ENCODE assay signal across 19 cellular contexts in the genomic region with DNA sequence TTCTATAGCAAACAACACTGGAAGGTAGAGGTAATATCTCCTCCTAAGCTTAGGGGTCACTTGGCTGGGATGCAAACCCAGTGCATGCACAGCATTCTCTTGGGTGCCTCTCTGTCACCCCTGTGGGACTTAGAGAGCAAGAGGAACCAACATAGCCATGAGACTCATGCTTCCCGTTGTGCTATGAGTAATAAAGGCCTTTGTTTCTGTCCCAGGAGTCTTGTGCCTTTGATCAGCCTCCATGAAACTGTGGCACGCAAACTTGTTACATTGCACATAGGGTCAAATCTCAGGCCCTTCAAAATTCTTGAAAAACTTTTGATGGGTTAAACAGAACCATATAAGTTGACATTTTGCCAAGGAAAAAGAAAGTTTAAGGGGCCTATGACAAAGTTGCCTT.
DNase-seq lines count a peak whose midpoint lies in the region; ATAC-seq and TF ChIP-seq lines count a peak whose summit lies in the region.
"Had no signal": no experiment of that assay in that cellular context is flagged by ENCODE, and none has a peak within 500 bp of the region (broad histone marks: within the 10 kb centered on the region; RNA-seq: fewer than 3 reads in every experiment).

No MANE protein-coding gene starts in this region.

- no peaks in the 10 kb centered on the region for H3K4me1 Mint-ChIP-seq in CD4-positive, alpha-beta memory T cell
- H3K4me1 Mint-ChIP-seq: activated naive CD8-positive, alpha-beta T cell treated with anti-CD3 and anti-CD28 coated beads for 36 hours; nephron had no signal

- no peak overlapping the region for H3K4me3 ChIP-seq in mammary epithelial cell (replicated peaks in 1 of 3; ENCODE audit: insufficient read depth in 1 of 3, low read depth in 2 of 3, low read length in 3 of 3)
- no peak overlapping the region for H3K4me3 ChIP-seq in CD4-positive, alpha-beta memory T cell (ENCODE audit: low read length in 2 of 2)
- H3K4me3 ChIP-seq: cardiac muscle cell, lung, thyroid gland had no signal

- no peaks in the 10 kb centered on the region for H3K27me3 Mint-ChIP-seq in CD4-positive, alpha-beta memory T cell
- H3K27me3 Mint-ChIP-seq: activated naive CD8-positive, alpha-beta T cell treated with anti-CD3 and anti-CD28 coated beads for 36 hours had no signal

- peaks cover 2 to 14% (median 6%) of the 10 kb centered on the region in 8 donors for H3K9me3 Mint-ChIP-seq in CD4-positive, alpha-beta memory T cell

- H3K4me1 ChIP-seq in mammary epithelial cell (ENCODE audit: insufficient read depth, low read length), result no peaks in the 10 kb centered on the region
- no peaks in the 10 kb centered on the region for H3K4me1 ChIP-seq in CD4-positive, alpha-beta memory T cell (ENCODE audit: insufficient read depth, low read length)
- H3K4me1 ChIP-seq: thyroid gland had no signal

- no TSS peak for BruUV-seq in mammary epithelial cell (replicated peaks; lab: Mats Ljungman, UMichigan)

- dilution Hi-C loops in mammary epithelial cell (cut with HindIII; ENCODE audit: low sequenced_read_pairs), result no loop called here

- in situ Hi-C loops in mammary epithelial cell (cut with MboI; ENCODE audit: low sequenced_read_pairs in 2 of 2), result no loop called here

- H3K79me2 ChIP-seq in mammary epithelial cell (ENCODE audit: insufficient read depth, low read length), result no peaks in the 10 kb centered on the region

- H3K27ac ChIP-seq in mammary epithelial cell (ENCODE audit: insufficient read depth, low read depth, low read length), result no peak overlapping the region
- no peak overlapping the region for H3K27ac ChIP-seq in CD4-positive, alpha-beta memory T cell (ENCODE audit: low read depth, low read length)
- H3K27ac ChIP-seq: C4-2B, cardiac muscle cell, thyroid gland had no signal

- CTCF ChIA-PET in mammary epithelial cell (lab: Charles Lee; ENCODE audit: low non-redundant PET), result no interaction called here
- CTCF ChIA-PET in CD4-positive, alpha-beta memory T cell (lab: Charles Lee; ENCODE audit: partially characterized antibody), result no interaction called here

- intact Hi-C loops in Right ventricle myocardium superior (cut with DNase I), result no loop called here
- intact Hi-C loops in mammary epithelial cell (cut with micrococcal nuclease), result no loop called here
- intact Hi-C loops in CD4-positive, alpha-beta memory T cell (cut with micrococcal nuclease), result no loop called here

- H3K4me3 Mint-ChIP-seq in CD4-positive, alpha-beta memory T cell, result no peak overlapping the region
- H3K4me3 Mint-ChIP-seq: activated naive CD8-positive, alpha-beta T cell treated with anti-CD3 and anti-CD28 coated beads for 36 hours; nephron had no signal

- peak; percentile 28 for DNase-seq in foreskin melanocyte
- no peak for DNase-seq in Right ventricle myocardium superior
- no peak for DNase-seq in mammary epithelial cell
- DNase-seq in CD4-positive, alpha-beta memory T cell, result no peak
- DNase-seq: activated CD4-positive, CD25-positive, alpha-beta regulatory T cell treated with anti-CD3 and anti-CD28 coated beads, Interleukin-2, amount 50 U/mL, for 72 hours; activated naive CD8-positive, alpha-beta T cell treated with anti-CD3 and anti-CD28 coated beads for 36 hours; NCI-H2081; NCI-H526 treated with DMSO at 0.1 percent for 48 hours; retina; T-helper 1 cell; thyroid gland had no signal

- no peaks in the 10 kb centered on the region for H3K36me3 ChIP-seq in mammary epithelial cell (ENCODE audit: insufficient read depth, low read length)
- no peaks in the 10 kb centered on the region for H3K36me3 ChIP-seq in CD4-positive, alpha-beta memory T cell (ENCODE audit: insufficient read depth, low read length)
- H3K36me3 ChIP-seq: cardiac muscle cell, thyroid gland had no signal

- no peaks in the 10 kb centered on the region for H3K27me3 ChIP-seq in mammary epithelial cell (ENCODE audit: insufficient read depth, low read length)
- H3K27me3 ChIP-seq in CD4-positive, alpha-beta memory T cell (ENCODE audit: insufficient read depth, low read length), result no peaks in the 10 kb centered on the region
- H3K27me3 ChIP-seq: cardiac muscle cell, thyroid gland had no signal

- no peak overlapping the region for H3K27ac Mint-ChIP-seq in CD4-positive, alpha-beta memory T cell
- H3K27ac Mint-ChIP-seq: activated naive CD8-positive, alpha-beta T cell treated with anti-CD3 and anti-CD28 coated beads for 36 hours; nephron had no signal

- POLR2A ChIA-PET in CD4-positive, alpha-beta memory T cell (lab: Charles Lee; ENCODE audit: partially characterized antibody), result no interaction called here

- H3K4me2 ChIP-seq in mammary epithelial cell (ENCODE audit: insufficient read depth, low read depth, low read length), result no peak overlapping the region

- no peaks in the 10 kb centered on the region for H3K36me3 Mint-ChIP-seq in CD4-positive, alpha-beta memory T cell
- H3K36me3 Mint-ChIP-seq: activated naive CD8-positive, alpha-beta T cell treated with anti-CD3 and anti-CD28 coated beads for 36 hours had no signal

- no peaks in the 10 kb centered on the region for H4K20me1 ChIP-seq in mammary epithelial cell (ENCODE audit: insufficient read depth, low read length)

- WGBS in mammary epithelial cell (ENCODE audit: low coverage, missing lambda C conversion rate), result 62% methylated on average over 2 of the region's 2 CpGs

- H3K9me3 ChIP-seq in mammary epithelial cell (replicated peaks; ENCODE audit: insufficient read depth, low read length), result no peaks in the 10 kb centered on the region
- peaks cover 0 to 4% of the 10 kb centered on the region in 2 donors for H3K9me3 ChIP-seq in CD4-positive, alpha-beta memory T cell (ENCODE audit: control insufficient read depth in 1 of 2, low read length in 2 of 2)
- H3K9me3 ChIP-seq: thyroid gland had no signal

- H3K9ac ChIP-seq in mammary epithelial cell (ENCODE audit: insufficient read depth, low read length), result no peak overlapping the region

- H2AFZ ChIP-seq in mammary epithelial cell (ENCODE audit: low read depth, low read length), result no peak overlapping the region

- ATAC-seq in GM19043 (IDR thresholded peaks at IDR 0.05; ENCODE audit: low read depth, unreplicated experiment), result peak; percentile 70
- ATAC-seq in HG02571 (IDR thresholded peaks at IDR 0.05; ENCODE audit: unreplicated experiment), result peak; percentile 57
- peak; percentile 76 for ATAC-seq in HG03378 (IDR thresholded peaks at IDR 0.05; ENCODE audit: unreplicated experiment)
- ATAC-seq in Right ventricle myocardium superior (ENCODE audit: poor library complexity), result no peak
- no peak for ATAC-seq in GM21576 (IDR thresholded peaks at IDR 0.05; ENCODE audit: unreplicated experiment)

- TF ChIP-seq CTCF in mammary epithelial cell (conservative IDR thresholded peaks at IDR 0.05 in 1 of 2, IDR thresholded peaks at IDR 0.05 in 1 of 2; ENCODE audit: extremely low read depth in 1 of 2, insufficient read depth in 1 of 2, low read depth in 1 of 2, low read length in 2 of 2), result no peak

Comparison
In these comparisons a context has a peak if more than half of its experiments do, and no peak if none do; other contexts are left out.
1. ATAC-seq: peak in GM19043 (single experiment), HG02571 (single experiment) and HG03378 (single experiment); none in Right ventricle myocardium superior (single experiment) and GM21576 (single experiment).